Comparison of ENCODE assay signal across 17 cellular contexts in the genomic region with DNA sequence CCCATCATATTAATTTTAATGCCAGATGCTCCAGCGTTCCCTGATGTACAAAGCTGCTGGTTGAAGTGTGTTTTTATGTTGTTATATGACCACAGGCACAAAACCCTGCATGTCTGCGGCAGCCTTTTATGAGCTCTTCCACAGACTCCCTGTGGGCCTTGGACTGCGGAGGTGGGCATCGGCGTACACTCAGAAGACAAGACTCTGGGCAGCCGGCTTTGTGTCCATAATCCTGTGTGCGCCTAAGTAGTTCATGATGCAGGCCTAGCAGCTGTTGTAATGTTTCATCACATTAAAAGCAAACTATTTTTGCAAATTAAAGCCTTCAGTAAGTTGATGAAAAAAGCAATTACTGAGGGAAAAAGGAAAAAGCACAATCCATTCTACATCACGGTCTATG.
"Had no signal": no experiment of that assay in that cellular context is flagged by ENCODE, and none has a peak within 500 bp of the region (broad histone marks: within the 10 kb centered on the region; RNA-seq: fewer than 3 reads in every experiment).

No MANE protein-coding gene starts in this region.

- ATAC-seq: activated CD8-positive, alpha-beta memory T cell treated with anti-CD3 and anti-CD28 coated beads, Interleukin-2, amount 10 ng/mL, durations not matched to agents 7 days and 5 days; activated naive CD4-positive, alpha-beta T cell treated with anti-CD3 and anti-CD28 coated beads, Interleukin-2, amount 50 U/mL, for 72 hours; effector memory CD8-positive, alpha-beta T cell; gastroesophageal sphincter; stimulated activated naive CD8-positive, alpha-beta T cell treated with anti-CD3 and anti-CD28 coated beads, Interleukin-15, Interleukin-2, amounts not matched to agents 100 U/mL and 50 U/mL, for 24 hours had no signal

- H3K9me3 ChIP-seq: gastroesophageal sphincter, left ventricle myocardium inferior, ovary, suprapubic skin, upper lobe of left lung had no signal

- H3K36me3 ChIP-seq: brain microvascular endothelial cell, ovary had no signal

- DNase-seq: activated CD4-positive, alpha-beta T cell treated with anti-CD3 and anti-CD28 coated beads, Interleukin-2, amount 50 U/mL, for 48 hours; activated CD4-positive, CD25-positive, alpha-beta regulatory T cell treated with anti-CD3 and anti-CD28 coated beads, Interleukin-2, amount 50 U/mL, for 72 hours; activated CD8-positive, alpha-beta memory T cell treated with anti-CD3 and anti-CD28 coated beads, Interleukin-2, amount 10 ng/mL, durations not matched to agents 7 days and 5 days; activated effector memory CD4-positive, alpha-beta T cell treated with Interleukin-2 at 50 U/mL for 16 hours; activated T-cell treated with anti-CD3 and anti-CD28 coated beads, Interleukin-2, amount 50 U/mL, for 24 hours; amniotic stem cell; brain microvascular endothelial cell; effector memory CD8-positive, alpha-beta T cell; left ventricle myocardium inferior; ovary; stimulated activated CD4-positive, alpha-beta T cell treated with anti-CD3 and anti-CD28 coated beads, Interleukin-4, amount 100 ng/mL, for 1 hour; stimulated activated CD8-positive, alpha-beta memory T cell treated with anti-CD3 and anti-CD28 coated beads, Interleukin-4, amount 100 ng/mL, for 48 hours; stimulated activated naive CD8-positive, alpha-beta T cell treated with anti-CD3 and anti-CD28 coated beads, Interleukin-15, Interleukin-2, amounts not matched to agents 100 U/mL and 50 U/mL, for 24 hours; upper lobe of left lung had no signal

- H3K4me3 ChIP-seq: gastroesophageal sphincter, left ventricle myocardium inferior, ovary, suprapubic skin, upper lobe of left lung had no signal

- H3K27me3 ChIP-seq: brain microvascular endothelial cell, gastroesophageal sphincter, ovary, suprapubic skin, upper lobe of left lung had no signal

- H3K4me1 ChIP-seq: gastroesophageal sphincter, suprapubic skin had no signal

- H3K27ac ChIP-seq: brain microvascular endothelial cell, gastroesophageal sphincter, left ventricle myocardium inferior, ovary, suprapubic skin, upper lobe of left lung had no signal
